ENCODE assay signal across 25 cellular contexts in genomic region chr16:86911311-86911999, GRCh38.
DNase-seq lines count a peak whose midpoint lies in the region; ATAC-seq, FAIRE-seq and TF ChIP-seq lines count a peak whose summit lies in the region.
"Had no signal": no experiment of that assay in that cellular context is flagged by ENCODE, and none has a peak within 500 bp of the region (broad histone marks: within the 10 kb centered on the region; RNA-seq: fewer than 3 reads in every experiment).

No MANE protein-coding gene starts in this region.

- CTCF ChIA-PET in HepG2 (lab: Yijun Ruan, JAX; ENCODE audit: low intra/inter-chr PET ratio, low total read pairs), result no interaction called here

- H3K4me1 Mint-ChIP-seq in astrocyte (ENCODE audit: low read depth, unreplicated experiment), result no peaks in the 10 kb centered on the region
- peaks cover 34% of the 10 kb centered on the region for H3K4me1 Mint-ChIP-seq in mesothelial cell of epicardium
- H3K4me1 Mint-ChIP-seq: activated CD4-positive, alpha-beta T cell treated with anti-CD3 and anti-CD28 coated beads, Interleukin-2, amount 10 ng/mL, durations not matched to agents 7 days and 5 days; stimulated activated memory B cell treated with anti-CD40 and anti-IgM and Interleukin-4, amounts not matched to agents 10 μg/mL and 1 μg/mL and 100 μg/mL, for 72 hours had no signal

- no peaks in the 10 kb centered on the region for H3K36me3 ChIP-seq in HepG2 (replicated peaks in 1 of 2; ENCODE audit: control insufficient read depth in 1 of 2, insufficient read depth in 2 of 2, low read length in 2 of 2)
- no peaks in the 10 kb centered on the region for H3K36me3 ChIP-seq in right lobe of liver
- no peaks in the 10 kb centered on the region for H3K36me3 ChIP-seq in astrocyte (ENCODE audit: insufficient read depth, low read length)
- H3K36me3 ChIP-seq: suprapubic skin, uterus, WERI-Rb-1 had no signal

- POLR2A ChIA-PET in HepG2 (lab: Yijun Ruan, JAX), result no interaction called here

- BruUV-seq in HepG2 (replicated peaks; lab: Mats Ljungman, UMichigan), result no TSS peak

- no peak overlapping the region for H3K27ac ChIP-seq in HepG2 (ENCODE audit: extremely low read length, insufficient read depth, low read length)
- no peak overlapping the region for H3K27ac ChIP-seq in right lobe of liver
- H3K27ac ChIP-seq in astrocyte (ENCODE audit: low read depth, low read length), result no peak overlapping the region
- H3K27ac ChIP-seq: suprapubic skin, uterus, WERI-Rb-1 had no signal

- H3K9me3 Mint-ChIP-seq in astrocyte (ENCODE audit: unreplicated experiment) (peaks cover 5% of the 10 kb centered on the region), mesothelial cell of epicardium (peaks cover 4% of the 10 kb centered on the region)
- H3K9me3 Mint-ChIP-seq: activated CD4-positive, alpha-beta T cell treated with anti-CD3 and anti-CD28 coated beads, Interleukin-2, amount 10 ng/mL, durations not matched to agents 7 days and 5 days had no signal

- H3K36me3 Mint-ChIP-seq in astrocyte (ENCODE audit: low read depth, unreplicated experiment) (no peaks in the 10 kb centered on the region), mesothelial cell of epicardium (no peaks in the 10 kb centered on the region)
- H3K36me3 Mint-ChIP-seq: stimulated activated memory B cell treated with anti-CD40 and anti-IgM and Interleukin-4, amounts not matched to agents 10 μg/mL and 1 μg/mL and 100 μg/mL, for 72 hours had no signal

- no peaks in the 10 kb centered on the region for H3K4me1 ChIP-seq in HepG2 (ENCODE audit: insufficient read depth, low read length)
- H3K4me1 ChIP-seq in right lobe of liver, result no peaks in the 10 kb centered on the region
- H3K4me1 ChIP-seq in astrocyte (ENCODE audit: insufficient read depth, low read length), result peaks cover 7% of the 10 kb centered on the region
- H3K4me1 ChIP-seq: suprapubic skin had no signal

- 27% methylated on average over 6 of the region's 6 CpGs for WGBS in HepG2 (ENCODE audit: low lambda C conversion rate)
- 57% methylated on average over 5 of the region's 6 CpGs for WGBS in right lobe of liver (ENCODE audit: insufficient coverage, low coverage, low lambda C conversion rate, missing lambda C conversion rate)

- no peak overlapping the region for H3K27ac Mint-ChIP-seq in astrocyte (ENCODE audit: unreplicated experiment)
- peak overlapping the region; percentile 18 for H3K27ac Mint-ChIP-seq in mesothelial cell of epicardium
- H3K27ac Mint-ChIP-seq: activated CD4-positive, alpha-beta T cell treated with anti-CD3 and anti-CD28 coated beads, Interleukin-2, amount 10 ng/mL, durations not matched to agents 7 days and 5 days; stimulated activated memory B cell treated with anti-CD40 and anti-IgM and Interleukin-4, amounts not matched to agents 10 μg/mL and 1 μg/mL and 100 μg/mL, for 72 hours had no signal

- peaks cover 2 to 20% of the 10 kb centered on the region in 2 experiments; a peak in 3 of 5 replicates for H3K27me3 ChIP-seq in HepG2 (ENCODE audit: control insufficient read depth in 1 of 2, insufficient read depth in 2 of 2, low read length in 2 of 2)
- no peaks in the 10 kb centered on the region for H3K27me3 ChIP-seq in right lobe of liver
- H3K27me3 ChIP-seq in astrocyte (ENCODE audit: insufficient read depth, low read length), result no peaks in the 10 kb centered on the region
- H3K27me3 ChIP-seq: uterus had no signal

- in situ Hi-C loops in HepG2 (cut with HindIII; ENCODE audit: extremely low pct_ligation_motif_present, low pct_unique_long_range_greater_than_20kb), result no loop called here

- intact Hi-C loops in HepG2 (cut with micrococcal nuclease; ENCODE audit: unreplicated experiment) (no loop called here), right lobe of liver (cut with DNase I) (no loop called here)

- peaks cover 7% of the 10 kb centered on the region; the same call in 1 of the 2 replicates for H3K9me3 ChIP-seq in HepG2 (ENCODE audit: low read length)
- no peaks in the 10 kb centered on the region for H3K9me3 ChIP-seq in right lobe of liver
- no peaks in the 10 kb centered on the region for H3K9me3 ChIP-seq in astrocyte (ENCODE audit: insufficient read depth, low read depth, low read length)
- H3K9me3 ChIP-seq: suprapubic skin, uterus had no signal

- no peak for DNase-seq in HepG2 (ENCODE audit: low spot score)
- DNase-seq in right lobe of liver, result no peak
- DNase-seq in astrocyte (ENCODE audit: low read depth), result peak; percentile 91
- no peak for DNase-seq in mesothelial cell of epicardium (ENCODE audit: low spot score in 2 of 2, unreplicated experiment in 2 of 2)
- no peak for DNase-seq in NCI-H82 (lab: John Stamatoyannopoulos, UW)
- DNase-seq in OCI-M2 (lab: John Stamatoyannopoulos, UW; ENCODE audit: unreplicated experiment), result no peak
- no peak for DNase-seq in ecto neural progenitor cell (ENCODE audit: low spot score)
- DNase-seq: activated CD4-positive, alpha-beta T cell treated with anti-CD3 and anti-CD28 coated beads, Interleukin-2, amount 10 ng/mL, durations not matched to agents 7 days and 5 days; activated naive CD4-positive, alpha-beta T cell treated with anti-CD3 and anti-CD28 coated beads, Interleukin-2, amount 50 U/mL, for 16 hours; anterior cingulate cortex; C1 segment of cervical spinal cord; central memory CD4-positive, alpha-beta T cell; kidney glomerular epithelial cell; NCI-H1694; NCI-H526; occipital lobe; stimulated activated CD4-positive, alpha-beta T cell treated with anti-CD3 and anti-CD28 coated beads, Interleukin-4, amount 100 ng/mL, for 1 hour; uterus; WERI-Rb-1 had no signal

- no peak overlapping the region for H3K4me3 ChIP-seq in HepG2 (replicated peaks in 1 of 3; ENCODE audit: insufficient read depth in 1 of 3, low read depth in 2 of 3, low read length in 3 of 3)
- no peak overlapping the region for H3K4me3 ChIP-seq in right lobe of liver
- H3K4me3 ChIP-seq in astrocyte (ENCODE audit: insufficient read depth, low read depth, low read length), result no peak overlapping the region
- H3K4me3 ChIP-seq: suprapubic skin, uterus had no signal

- H3K9ac ChIP-seq in HepG2 (ENCODE audit: insufficient read depth, low read depth, low read length) (no peak overlapping the region), astrocyte (ENCODE audit: low read length) (no peak overlapping the region)

- no peak for FAIRE-seq in HepG2 (lab: Jason Lieb, UNC)
- no peak for FAIRE-seq in astrocyte (lab: Jason Lieb, UNC)
- FAIRE-seq: GM12891, H54 had no signal

- H3K27me3 Mint-ChIP-seq in astrocyte (ENCODE audit: low read depth, unreplicated experiment), result peaks cover 30% of the 10 kb centered on the region
- no peaks in the 10 kb centered on the region for H3K27me3 Mint-ChIP-seq in mesothelial cell of epicardium (ENCODE audit: low read depth)
- H3K27me3 Mint-ChIP-seq: activated CD4-positive, alpha-beta T cell treated with anti-CD3 and anti-CD28 coated beads, Interleukin-2, amount 10 ng/mL, durations not matched to agents 7 days and 5 days; stimulated activated memory B cell treated with anti-CD40 and anti-IgM and Interleukin-4, amounts not matched to agents 10 μg/mL and 1 μg/mL and 100 μg/mL, for 72 hours had no signal

- TF ChIP-seq CTCF in HepG2 (CRISPR knock-in tag; IDR thresholded peaks at IDR 0.05), result no peak
- TF ChIP-seq CTCF in right lobe of liver (IDR thresholded peaks at IDR 0.05), result no peak
- no peak for TF ChIP-seq CTCF in astrocyte (IDR thresholded peaks at IDR 0.05; ENCODE audit: insufficient read depth, low read depth, low read length)
- no peak for TF ChIP-seq CTCF in mesothelial cell of epicardium (IDR thresholded peaks at IDR 0.05; ENCODE audit: unreplicated experiment)

- H4K20me1 ChIP-seq in HepG2 (ENCODE audit: insufficient read depth, low read length) (no peaks in the 10 kb centered on the region), astrocyte (ENCODE audit: insufficient read depth, low read length) (no peaks in the 10 kb centered on the region)

- H2AFZ ChIP-seq in HepG2 (ENCODE audit: low read length), result no peak overlapping the region
- H2AFZ ChIP-seq in astrocyte (ENCODE audit: low read depth, low read length), result no peak overlapping the region

- no peak overlapping the region for H3K4me3 Mint-ChIP-seq in astrocyte (ENCODE audit: unreplicated experiment)
- no peak overlapping the region for H3K4me3 Mint-ChIP-seq in mesothelial cell of epicardium
- H3K4me3 Mint-ChIP-seq: activated CD4-positive, alpha-beta T cell treated with anti-CD3 and anti-CD28 coated beads, Interleukin-2, amount 10 ng/mL, durations not matched to agents 7 days and 5 days; stimulated activated memory B cell treated with anti-CD40 and anti-IgM and Interleukin-4, amounts not matched to agents 10 μg/mL and 1 μg/mL and 100 μg/mL, for 72 hours had no signal

- TF ChIP-seq EP300 in HepG2 (IDR thresholded peaks at IDR 0.05; ENCODE audit: low read depth in 2 of 2, low read length in 2 of 2) (no peak), HepG2 (CRISPR knock-in tag; IDR thresholded peaks at IDR 0.05; ENCODE audit: borderline replicate concordance) (no peak)

- no peak for TF ChIP-seq POLR2A in HepG2 (IDR thresholded peaks at IDR 0.05; ENCODE audit: insufficient read depth in 1 of 2, low read depth in 2 of 2, low read length in 2 of 2)
- TF ChIP-seq POLR2A in right lobe of liver (IDR thresholded peaks at IDR 0.05), result no peak

- H3K4me2 ChIP-seq in HepG2 (ENCODE audit: low read depth, low read length) (no peak overlapping the region), astrocyte (ENCODE audit: low read length) (no peak overlapping the region)

- no peak for TF ChIP-seq RAD21 in HepG2 (CRISPR knock-in tag; IDR thresholded peaks at IDR 0.05)

- ATAC-seq in HepG2 (no peak), right lobe of liver (no peak), HG02981 (IDR thresholded peaks at IDR 0.05; ENCODE audit: unreplicated experiment) (no peak)
- ATAC-seq: SK-N-SH treated with all-trans-retinoic acid at 6 μM for 48 hours; stimulated activated memory B cell treated with anti-CD40 and anti-IgM and Interleukin-4, amounts not matched to agents 10 μg/mL and 1 μg/mL and 100 μg/mL, for 72 hours had no signal

- H3K79me2 ChIP-seq in HepG2 (ENCODE audit: insufficient read depth, low read length), result no peaks in the 10 kb centered on the region
- H3K79me2 ChIP-seq in astrocyte (ENCODE audit: insufficient read depth, low read length), result no peaks in the 10 kb centered on the region

TF ChIP-seq in HepG2, 621 proteins besides CTCF, POLR2A, EP300 and RAD21 (continues in another document):
- no peak for TF ChIP-seq SAP130 (CRISPR knock-in tag; IDR thresholded peaks at IDR 0.05; ENCODE audit: low read depth)
- no peak for TF ChIP-seq RFX1 (IDR thresholded peaks at IDR 0.05)
- no peak for TF ChIP-seq MNT (IDR thresholded peaks at IDR 0.05)
